ENCODE assay signal across 8 cellular contexts in genomic region chr17:68383443-68384321, GRCh38.
DNase-seq lines count a peak whose midpoint lies in the region; ATAC-seq and TF ChIP-seq lines count a peak whose summit lies in the region.

No MANE protein-coding gene starts in this region.

- CTCF ChIA-PET in HCT116 (lab: Charles Lee): interaction anchor here (3.3 kb wide), 1 partner anchor 15 kb away, joined by 41 read pairs; no protein-coding TSS in a partner anchor

- H3K27me3 ChIP-seq in HCT116 (ENCODE audit: insufficient read depth, low read length) (no peaks in the 10 kb centered on the region), skeletal muscle tissue (ENCODE audit: control insufficient read depth in 3 of 3, insufficient read depth in 3 of 3, low read length in 3 of 3) (no peaks in the 10 kb centered on the region)

- H3K27ac ChIP-seq in HCT116 (ENCODE audit: low read depth, low read length) (peak overlapping the region; percentile 96), skeletal muscle tissue (ENCODE audit: low read depth, low read length) (peak overlapping the region; percentile 64)

- 0 out of 2 replicates have a peak, but pooled peaks have one; percentile 12 for TF ChIP-seq RAD21 in HCT116 (IDR thresholded peaks at IDR 0.05; ENCODE audit: low read depth)

- no peaks in the 10 kb centered on the region for H3K9me3 ChIP-seq in HCT116 (ENCODE audit: control insufficient read depth in 1 of 2, insufficient read depth in 1 of 2, low read depth in 1 of 2, low read length in 2 of 2)
- H3K9me3 ChIP-seq in skeletal muscle tissue (ENCODE audit: control insufficient read depth in 3 of 3, low read length in 3 of 3): no peaks in the 10 kb centered on the region

- peak; percentile 86 for DNase-seq in HCT116 (ENCODE audit: low read depth, low spot score)
- DNase-seq in UCSD-AML1 (lab: John Stamatoyannopoulos, UW; ENCODE audit: unreplicated experiment): peak; percentile 32
- DNase-seq in fibroblast of the conjunctiva (ENCODE audit: low read depth): peak; percentile 40
- DNase-seq in DMS153 treated with DMSO at 0.1 percent for 48 hours (lab: John Stamatoyannopoulos, UW; ENCODE audit: unreplicated experiment): no peak
- no peak for DNase-seq in activated CD4-positive, CD25-positive, alpha-beta regulatory T cell (lab: John Stamatoyannopoulos, UW)

- no TSS peak for BruUV-seq in HCT116 (replicated peaks; lab: Mats Ljungman, UMichigan)

- no peak for TF ChIP-seq POLR2A in HCT116 (IDR thresholded peaks at IDR 0.05; ENCODE audit: borderline replicate concordance, extremely low read depth, insufficient read depth, insufficient read length)

- POLR2A ChIA-PET in HCT116 (lab: Charles Lee): interaction anchor here (0.7 to 3.1 kb wide), 9 partner anchors 9 to 97 kb away, joined by 3 to 17 read pairs (median 4); partner anchors contain the start of gene ARSG

- no peak for TF ChIP-seq CTCF in HCT116 (IDR thresholded peaks at IDR 0.05 in 2 of 3, conservative IDR thresholded peaks at IDR 0.05 in 1 of 3; ENCODE audit: borderline replicate concordance in 1 of 3, insufficient read depth in 1 of 3, low read depth in 2 of 3, low read length in 2 of 3)

- no peaks in the 10 kb centered on the region for H4K20me1 ChIP-seq in HCT116 (ENCODE audit: insufficient read depth)

- H3K36me3 ChIP-seq in HCT116 (ENCODE audit: control insufficient read depth in 1 of 2, insufficient read depth in 2 of 2, low read length in 2 of 2) (no peaks in the 10 kb centered on the region), skeletal muscle tissue (ENCODE audit: control insufficient read depth in 3 of 3, insufficient read depth in 3 of 3, low read length in 3 of 3) (no peaks in the 10 kb centered on the region)

- H3K4me2 ChIP-seq in HCT116 (ENCODE audit: low read length): peak overlapping the region; percentile 60

- H3K4me3 ChIP-seq in HCT116 (replicated peaks in 1 of 2; ENCODE audit: low read depth in 1 of 2, low read length in 2 of 2) (peak overlapping the region in 1 of 2 experiments; percentile 0; a peak in 1 of 4 replicates), skeletal muscle tissue (ENCODE audit: low read length in 3 of 3) (peak overlapping the region in 1 of 3 donors; percentile 1)

- H3K9ac ChIP-seq in HCT116 (ENCODE audit: low read length) (peak overlapping the region; percentile 50), skeletal muscle tissue (ENCODE audit: low read depth in 1 of 3, low read length in 3 of 3) (no peak overlapping the region)

- H2AFZ ChIP-seq in HCT116 (ENCODE audit: low read depth, low read length, poor library complexity, severe bottlenecking): peak overlapping the region; percentile 5

- no peaks in the 10 kb centered on the region for H3K79me2 ChIP-seq in HCT116 (ENCODE audit: insufficient read depth, low read length)

- ATAC-seq in HCT116 (peak; percentile 62), HG03442 (IDR thresholded peaks at IDR 0.05; ENCODE audit: unreplicated experiment) (no peak), HG02884 (IDR thresholded peaks at IDR 0.05; ENCODE audit: unreplicated experiment) (no peak)

- H3K4me1 ChIP-seq in HCT116 (ENCODE audit: control insufficient read depth in 1 of 2, insufficient read depth in 2 of 2, low read length in 2 of 2) (peaks cover 88 to 94% of the 10 kb centered on the region in 2 experiments), skeletal muscle tissue (ENCODE audit: control insufficient read depth in 3 of 3, insufficient read depth in 3 of 3, low read length in 3 of 3) (peaks cover 24 to 47% (median 38%) of the 10 kb centered on the region in 3 donors)

- no peaks in the 10 kb centered on the region for H3K9me2 ChIP-seq in HCT116 (ENCODE audit: insufficient read depth)

- intact Hi-C loops in HCT116 (cut with micrococcal nuclease): loop anchor here (5.0 to 10.0 kb wide), 2 partner anchors 71 to 979 kb away; no protein-coding TSS in a partner anchor

- RAD21 ChIA-PET in HCT116 (lab: Charles Lee; ENCODE audit: low non-redundant PET in 1 of 2, low total read pairs in 2 of 2, uncharacterized antibody in 2 of 2, unreplicated experiment in 2 of 2): interaction anchor here (1.3 to 2.9 kb wide), 3 partner anchors 15 to 119 kb away, joined by 3 to 7 read pairs (median 6); no protein-coding TSS in a partner anchor

TF ChIP-seq in HCT116, 20 proteins besides CTCF, POLR2A, EP300 and RAD21:
- TF ChIP-seq ATF3 (IDR thresholded peaks at IDR 0.05) (no peak), EGR1 (IDR thresholded peaks at IDR 0.05; ENCODE audit: low read depth) (peak; percentile 67), SRF (IDR thresholded peaks at IDR 0.05; ENCODE audit: low read depth) (no peak), ZNF274 (IDR thresholded peaks at IDR 0.05; ENCODE audit: low read depth, low read length) (no peak), ZFX (IDR thresholded peaks at IDR 0.05) (no peak), POLR2AphosphoS5 (IDR thresholded peaks at IDR 0.05; ENCODE audit: low read depth, low read length) (0 out of 2 replicates have a peak, but pooled peaks have one; percentile 3), CEBPB (IDR thresholded peaks at IDR 0.05; ENCODE audit: low read depth) (peak; percentile 91), ZBTB33 (IDR thresholded peaks at IDR 0.05; ENCODE audit: extremely low read depth, insufficient replicate concordance, low read length) (no peak), FOSL1 (IDR thresholded peaks at IDR 0.05; ENCODE audit: low read depth) (peak; percentile 61), TCF7L2 (IDR thresholded peaks at IDR 0.05; ENCODE audit: borderline replicate concordance, extremely low read depth, insufficient read depth, insufficient read length) (peak; percentile 22), SP1 (IDR thresholded peaks at IDR 0.05; ENCODE audit: low read depth) (peak; percentile 73), MAX (IDR thresholded peaks at IDR 0.05) (peak; percentile 98), JUND (IDR thresholded peaks at IDR 0.05) (peak; percentile 51), EZH2phosphoT487 (IDR thresholded peaks at IDR 0.05; ENCODE audit: borderline replicate concordance) (no peak), ELF1 (IDR thresholded peaks at IDR 0.05; ENCODE audit: borderline replicate concordance, low read depth) (no peak), REST (IDR thresholded peaks at IDR 0.05; ENCODE audit: low read depth) (no peak), SIN3A (IDR thresholded peaks at IDR 0.05; ENCODE audit: low read depth) (peak; percentile 79; the same call in 1 of the 2 replicates), CBX3 (IDR thresholded peaks at IDR 0.05; ENCODE audit: low read depth) (no peak), YY1 (IDR thresholded peaks at IDR 0.05; ENCODE audit: extremely low read depth, insufficient replicate concordance, low read depth, low read length) (peak; percentile 17), EZH2 (IDR thresholded peaks at IDR 0.05) (no peak)

Comparison
In these comparisons a context has a peak if more than half of its experiments do, and no peak if none do; other contexts are left out.
1. DNase-seq: peak in HCT116 (single experiment), UCSD-AML1 (single experiment) and fibroblast of the conjunctiva (single experiment); none in DMS153 treated with DMSO at 0.1 percent for 48 hours (single experiment) and activated CD4-positive, CD25-positive, alpha-beta regulatory T cell (0 of 4).